In the genomic region with DNA sequence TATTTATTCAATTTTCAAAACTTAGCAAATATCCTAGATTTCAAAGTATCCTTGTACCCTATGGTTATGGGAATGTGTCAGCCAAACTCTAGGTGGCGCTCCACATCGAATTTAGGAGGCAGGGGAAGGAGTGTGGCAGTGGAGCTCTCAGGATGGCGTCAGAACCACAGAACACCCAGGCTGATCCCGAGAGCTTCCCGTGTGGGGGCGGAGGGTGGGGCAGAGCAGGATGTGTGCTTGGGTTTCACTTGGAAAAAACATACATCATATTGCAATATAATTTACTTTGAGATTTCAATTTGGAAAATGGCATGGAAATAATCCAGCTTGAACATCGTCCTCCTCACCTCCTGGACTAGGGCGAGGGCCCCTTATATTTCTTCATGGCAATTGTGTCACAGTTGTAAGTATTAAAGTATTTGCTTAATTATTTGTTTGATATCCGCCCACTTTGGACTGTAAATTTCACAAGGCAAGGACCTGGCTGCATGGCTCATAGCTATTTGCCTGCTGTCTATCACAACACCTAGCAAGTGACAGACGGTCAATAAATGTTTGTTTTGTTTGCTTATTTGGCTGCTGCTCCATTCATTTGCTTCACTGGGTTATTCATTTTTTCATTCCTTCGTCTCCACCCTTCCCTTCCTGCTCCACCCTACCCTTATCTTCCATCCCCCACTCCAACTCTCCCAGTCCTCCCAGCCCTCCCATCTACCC, we compare ENCODE assay signal across 1 cellular context.
A peak's percentile ranks its signal among the peaks of the same experiment; 100 is the strongest.
TF ChIP-seq lines count a peak whose summit lies in the region.

No MANE protein-coding gene starts in this region.

TF ChIP-seq in HepG2, 621 proteins besides CTCF, POLR2A, EP300 and RAD21 (continued from another document and continues in another):
- TF ChIP-seq HNF1A (IDR thresholded peaks at IDR 0.05; ENCODE audit: low read depth) (no peak), HNF1A (CRISPR knock-in tag; IDR thresholded peaks at IDR 0.05; ENCODE audit: borderline replicate concordance) (no peak), ZNF781 (CRISPR knock-in tag; IDR thresholded peaks at IDR 0.05; ENCODE audit: borderline replicate concordance, not compliant biosample characterization) (no peak), PAF1 (CRISPR knock-in tag; IDR thresholded peaks at IDR 0.05) (no peak), KAT8 (CRISPR knock-in tag; IDR thresholded peaks at IDR 0.05) (no peak), RBFOX2 (IDR thresholded peaks at IDR 0.05; ENCODE audit: low read depth, low read length) (no peak), ZFYVE20 (CRISPR knock-in tag; IDR thresholded peaks at IDR 0.05; ENCODE audit: borderline replicate concordance, low read depth) (no peak), ZNF790 (CRISPR knock-in tag; IDR thresholded peaks at IDR 0.05; ENCODE audit: borderline replicate concordance) (no peak), HOXD1 (CRISPR knock-in tag; IDR thresholded peaks at IDR 0.05) (no peak), NFYB (CRISPR knock-in tag; IDR thresholded peaks at IDR 0.05) (no peak), IRX3 (CRISPR knock-in tag; IDR thresholded peaks at IDR 0.05; ENCODE audit: borderline replicate concordance, low read depth) (no peak), ISL2 (CRISPR knock-in tag; IDR thresholded peaks at IDR 0.05) (no peak), ZNF230 (CRISPR knock-in tag; IDR thresholded peaks at IDR 0.05) (no peak), STAT5B (CRISPR knock-in tag; IDR thresholded peaks at IDR 0.05) (no peak), SMC3 (IDR thresholded peaks at IDR 0.05; ENCODE audit: low read length) (peak; percentile 86), ASH2L (IDR thresholded peaks at IDR 0.05; ENCODE audit: insufficient read length, low read depth, low read length) (peak; percentile 22), KDM4B (CRISPR knock-in tag; IDR thresholded peaks at IDR 0.05) (no peak), BCL6 (CRISPR knock-in tag; IDR thresholded peaks at IDR 0.05) (no peak), RBM22 (optimal IDR thresholded peaks at IDR 0.05; ENCODE audit: low read length) (no peak), KDM6A (CRISPR knock-in tag; IDR thresholded peaks at IDR 0.05; ENCODE audit: low read depth) (no peak), ZNF160 (CRISPR knock-in tag; IDR thresholded peaks at IDR 0.05) (no peak), NFKBIZ (CRISPR knock-in tag; IDR thresholded peaks at IDR 0.05) (no peak), ZNF292 (CRISPR knock-in tag; IDR thresholded peaks at IDR 0.05; ENCODE audit: borderline replicate concordance, low read depth) (no peak), ZBTB10 (CRISPR knock-in tag; IDR thresholded peaks at IDR 0.05; ENCODE audit: borderline replicate concordance) (no peak), CREB3 (CRISPR knock-in tag; IDR thresholded peaks at IDR 0.05) (no peak), ISX (CRISPR knock-in tag; conservative IDR thresholded peaks at IDR 0.05) (no peak), MXD4 (CRISPR knock-in tag; IDR thresholded peaks at IDR 0.05) (no peak), THAP11 (CRISPR knock-in tag; IDR thresholded peaks at IDR 0.05) (0 out of 2 replicates have a peak, but pooled peaks have one; percentile 17), CHD2 (IDR thresholded peaks at IDR 0.05; ENCODE audit: low read depth, low read length) (no peak), SMAD3 (CRISPR knock-in tag; IDR thresholded peaks at IDR 0.05) (no peak), LBX2 (CRISPR knock-in tag; IDR thresholded peaks at IDR 0.05; ENCODE audit: borderline replicate concordance) (no peak), STAG1 (CRISPR knock-in tag; IDR thresholded peaks at IDR 0.05) (peak; percentile 87), KAT7 (CRISPR knock-in tag; IDR thresholded peaks at IDR 0.05; ENCODE audit: borderline replicate concordance) (no peak), KDM2A (CRISPR knock-in tag; IDR thresholded peaks at IDR 0.05; ENCODE audit: borderline replicate concordance, low read depth) (0 out of 2 replicates have a peak, but pooled peaks have one; percentile 30), NCOR1 (IDR thresholded peaks at IDR 0.05; ENCODE audit: borderline replicate concordance, low read length) (no peak), SOX6 (IDR thresholded peaks at IDR 0.05) (no peak), SOX6 (CRISPR knock-in tag; IDR thresholded peaks at IDR 0.05) (0 out of 2 replicates have a peak, but pooled peaks have one; percentile 15)
- TF ChIP-seq, protein P1, sequence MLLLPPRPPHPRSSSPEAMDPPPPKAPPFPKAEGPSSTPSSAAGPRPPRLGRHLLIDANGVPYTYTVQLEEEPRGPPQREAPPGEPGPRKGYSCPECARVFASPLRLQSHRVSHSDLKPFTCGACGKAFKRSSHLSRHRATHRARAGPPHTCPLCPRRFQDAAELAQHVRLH (CRISPR knock-in tag; IDR thresholded peaks at IDR 0.05; ENCODE audit: borderline replicate concordance, low read depth): no peak
- TF ChIP-seq, protein P2, sequence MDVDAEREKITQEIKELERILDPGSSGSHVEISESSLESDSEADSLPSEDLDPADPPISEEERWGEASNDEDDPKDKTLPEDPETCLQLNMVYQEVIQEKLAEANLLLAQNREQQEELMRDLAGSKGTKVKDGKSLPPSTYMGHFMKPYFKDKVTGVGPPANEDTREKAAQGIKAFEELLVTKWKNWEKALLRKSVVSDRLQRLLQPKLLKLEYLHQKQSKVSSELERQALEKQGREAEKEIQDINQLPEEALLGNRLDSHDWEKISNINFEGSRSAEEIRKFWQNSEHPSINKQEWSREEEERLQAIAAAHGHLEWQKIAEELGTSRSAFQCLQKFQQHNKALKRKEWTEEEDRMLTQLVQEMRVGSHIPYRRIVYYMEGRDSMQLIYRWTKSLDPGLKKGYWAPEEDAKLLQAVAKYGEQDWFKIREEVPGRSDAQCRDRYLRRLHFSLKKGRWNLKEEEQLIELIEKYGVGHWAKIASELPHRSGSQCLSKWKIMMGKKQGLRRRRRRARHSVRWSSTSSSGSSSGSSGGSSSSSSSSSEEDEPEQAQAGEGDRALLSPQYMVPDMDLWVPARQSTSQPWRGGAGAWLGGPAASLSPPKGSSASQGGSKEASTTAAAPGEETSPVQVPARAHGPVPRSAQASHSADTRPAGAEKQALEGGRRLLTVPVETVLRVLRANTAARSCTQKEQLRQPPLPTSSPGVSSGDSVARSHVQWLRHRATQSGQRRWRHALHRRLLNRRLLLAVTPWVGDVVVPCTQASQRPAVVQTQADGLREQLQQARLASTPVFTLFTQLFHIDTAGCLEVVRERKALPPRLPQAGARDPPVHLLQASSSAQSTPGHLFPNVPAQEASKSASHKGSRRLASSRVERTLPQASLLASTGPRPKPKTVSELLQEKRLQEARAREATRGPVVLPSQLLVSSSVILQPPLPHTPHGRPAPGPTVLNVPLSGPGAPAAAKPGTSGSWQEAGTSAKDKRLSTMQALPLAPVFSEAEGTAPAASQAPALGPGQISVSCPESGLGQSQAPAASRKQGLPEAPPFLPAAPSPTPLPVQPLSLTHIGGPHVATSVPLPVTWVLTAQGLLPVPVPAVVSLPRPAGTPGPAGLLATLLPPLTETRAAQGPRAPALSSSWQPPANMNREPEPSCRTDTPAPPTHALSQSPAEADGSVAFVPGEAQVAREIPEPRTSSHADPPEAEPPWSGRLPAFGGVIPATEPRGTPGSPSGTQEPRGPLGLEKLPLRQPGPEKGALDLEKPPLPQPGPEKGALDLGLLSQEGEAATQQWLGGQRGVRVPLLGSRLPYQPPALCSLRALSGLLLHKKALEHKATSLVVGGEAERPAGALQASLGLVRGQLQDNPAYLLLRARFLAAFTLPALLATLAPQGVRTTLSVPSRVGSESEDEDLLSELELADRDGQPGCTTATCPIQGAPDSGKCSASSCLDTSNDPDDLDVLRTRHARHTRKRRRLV (CRISPR knock-in tag; IDR thresholded peaks at IDR 0.05): no peak
- TF ChIP-seq, protein P3, sequence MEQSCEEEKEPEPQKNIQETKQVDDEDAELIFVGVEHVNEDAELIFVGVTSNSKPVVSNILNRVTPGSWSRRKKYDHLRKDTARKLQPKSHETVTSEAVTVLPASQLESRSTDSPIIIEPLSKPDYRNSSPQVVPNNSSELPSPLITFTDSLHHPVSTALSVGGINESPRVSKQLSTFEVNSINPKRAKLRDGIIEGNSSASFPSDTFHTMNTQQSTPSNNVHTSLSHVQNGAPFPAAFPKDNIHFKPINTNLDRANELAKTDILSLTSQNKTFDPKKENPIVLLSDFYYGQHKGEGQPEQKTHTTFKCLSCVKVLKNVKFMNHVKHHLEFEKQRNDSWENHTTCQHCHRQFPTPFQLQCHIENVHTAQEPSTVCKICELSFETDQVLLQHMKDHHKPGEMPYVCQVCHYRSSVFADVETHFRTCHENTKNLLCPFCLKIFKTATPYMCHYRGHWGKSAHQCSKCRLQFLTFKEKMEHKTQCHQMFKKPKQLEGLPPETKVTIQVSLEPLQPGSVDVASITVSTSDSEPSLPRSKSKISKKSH (CRISPR knock-in tag; IDR thresholded peaks at IDR 0.05; ENCODE audit: borderline replicate concordance): no peak
- TF ChIP-seq, protein P4, sequence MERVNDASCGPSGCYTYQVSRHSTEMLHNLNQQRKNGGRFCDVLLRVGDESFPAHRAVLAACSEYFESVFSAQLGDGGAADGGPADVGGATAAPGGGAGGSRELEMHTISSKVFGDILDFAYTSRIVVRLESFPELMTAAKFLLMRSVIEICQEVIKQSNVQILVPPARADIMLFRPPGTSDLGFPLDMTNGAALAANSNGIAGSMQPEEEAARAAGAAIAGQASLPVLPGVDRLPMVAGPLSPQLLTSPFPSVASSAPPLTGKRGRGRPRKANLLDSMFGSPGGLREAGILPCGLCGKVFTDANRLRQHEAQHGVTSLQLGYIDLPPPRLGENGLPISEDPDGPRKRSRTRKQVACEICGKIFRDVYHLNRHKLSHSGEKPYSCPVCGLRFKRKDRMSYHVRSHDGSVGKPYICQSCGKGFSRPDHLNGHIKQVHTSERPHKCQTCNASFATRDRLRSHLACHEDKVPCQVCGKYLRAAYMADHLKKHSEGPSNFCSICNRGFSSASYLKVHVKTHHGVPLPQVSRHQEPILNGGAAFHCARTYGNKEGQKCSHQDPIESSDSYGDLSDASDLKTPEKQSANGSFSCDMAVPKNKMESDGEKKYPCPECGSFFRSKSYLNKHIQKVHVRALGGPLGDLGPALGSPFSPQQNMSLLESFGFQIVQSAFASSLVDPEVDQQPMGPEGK (CRISPR knock-in tag; IDR thresholded peaks at IDR 0.05): 0 out of 2 replicates have a peak, but pooled peaks have one; percentile 13
- TF ChIP-seq, protein P5, sequence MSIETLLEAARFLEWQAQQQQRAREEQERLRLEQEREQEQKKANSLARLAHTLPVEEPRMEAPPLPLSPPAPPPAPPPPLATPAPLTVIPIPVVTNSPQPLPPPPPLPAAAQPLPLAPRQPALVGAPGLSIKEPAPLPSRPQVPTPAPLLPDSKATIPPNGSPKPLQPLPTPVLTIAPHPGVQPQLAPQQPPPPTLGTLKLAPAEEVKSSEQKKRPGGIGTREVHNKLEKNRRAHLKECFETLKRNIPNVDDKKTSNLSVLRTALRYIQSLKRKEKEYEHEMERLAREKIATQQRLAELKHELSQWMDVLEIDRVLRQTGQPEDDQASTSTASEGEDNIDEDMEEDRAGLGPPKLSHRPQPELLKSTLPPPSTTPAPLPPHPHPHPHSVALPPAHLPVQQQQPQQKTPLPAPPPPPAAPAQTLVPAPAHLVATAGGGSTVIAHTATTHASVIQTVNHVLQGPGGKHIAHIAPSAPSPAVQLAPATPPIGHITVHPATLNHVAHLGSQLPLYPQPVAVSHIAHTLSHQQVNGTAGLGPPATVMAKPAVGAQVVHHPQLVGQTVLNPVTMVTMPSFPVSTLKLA (IDR thresholded peaks at IDR 0.05): no peak
